17 cellular contexts compared by ENCODE assay signal in genomic region chr2:28320371-28320770, GRCh38.
DNase-seq lines count a peak whose midpoint lies in the region; ATAC-seq and TF ChIP-seq lines count a peak whose summit lies in the region.
"Had no signal": no experiment of that assay in that cellular context is flagged by ENCODE, and none has a peak within 500 bp of the region (broad histone marks: within the 10 kb centered on the region; RNA-seq: fewer than 3 reads in every experiment).

No MANE protein-coding gene starts in this region.

- in situ Hi-C loops in brain microvascular endothelial cell (cut with HindIII; ENCODE audit: low pct_ligation_motif_present, low sequenced_read_pairs) = no loop called here

- WGBS in hepatocyte (ENCODE audit: low lambda C conversion rate, missing lambda C conversion rate) = 81% methylated on average over 7 of the region's 7 CpGs

- H3K36me3 ChIP-seq in brain microvascular endothelial cell (replicated peaks) (no peaks in the 10 kb centered on the region), hepatocyte (replicated peaks; ENCODE audit: insufficient read depth, low read depth) (no peaks in the 10 kb centered on the region), osteoblast (ENCODE audit: insufficient read depth, low read length) (no peaks in the 10 kb centered on the region)

- CTCF ChIA-PET in CD4-positive, alpha-beta T cell (lab: Charles Lee) = no interaction called here
- CTCF ChIA-PET in GM10248 (lab: Yijun Ruan, JAX) = no interaction called here

- H3K4me3 Mint-ChIP-seq in stimulated activated effector memory CD8-positive, alpha-beta T cell treated with anti-CD3 and anti-CD28 coated beads, Interleukin-12 subunit alpha, Interleukin-12 subunit beta, amount 100 ng/mL, for 72 hours = no peak overlapping the region
- H3K4me3 Mint-ChIP-seq in CD4-positive, alpha-beta T cell = no peak overlapping the region
- H3K4me3 Mint-ChIP-seq: CD14-positive monocyte; CD8-positive, alpha-beta memory T cell; IgD-negative memory B cell had no signal

- no peaks in the 10 kb centered on the region for H3K79me2 ChIP-seq in hepatocyte
- no peaks in the 10 kb centered on the region for H3K79me2 ChIP-seq in osteoblast (ENCODE audit: insufficient read depth, low read length)

- H3K36me3 Mint-ChIP-seq in stimulated activated effector memory CD8-positive, alpha-beta T cell treated with anti-CD3 and anti-CD28 coated beads, Interleukin-12 subunit alpha, Interleukin-12 subunit beta, amount 100 ng/mL, for 72 hours = peaks cover 8% of the 10 kb centered on the region
- no peaks in the 10 kb centered on the region for H3K36me3 Mint-ChIP-seq in CD4-positive, alpha-beta T cell (ENCODE audit: low read depth)
- H3K36me3 Mint-ChIP-seq: IgD-negative memory B cell had no signal

- no peaks in the 10 kb centered on the region for H3K9me3 ChIP-seq in hepatocyte (ENCODE audit: low read depth)
- H3K9me3 ChIP-seq in osteoblast (ENCODE audit: low read depth, low read length) = no peaks in the 10 kb centered on the region
- H3K9me3 ChIP-seq in CD4-positive, alpha-beta T cell (ENCODE audit: control insufficient read depth, low read length) = no peaks in the 10 kb centered on the region
- H3K9me3 ChIP-seq: A549, Caco-2 had no signal

- no peaks in the 10 kb centered on the region for H3K27me3 Mint-ChIP-seq in CD4-positive, alpha-beta T cell
- H3K27me3 Mint-ChIP-seq: CD8-positive, alpha-beta memory T cell; IgD-negative memory B cell had no signal

- H3K27me3 ChIP-seq in brain microvascular endothelial cell (replicated peaks) (no peaks in the 10 kb centered on the region), hepatocyte (no peaks in the 10 kb centered on the region), osteoblast (ENCODE audit: insufficient read depth, low read length) (no peaks in the 10 kb centered on the region)
- H3K27me3 ChIP-seq in CD4-positive, alpha-beta T cell (ENCODE audit: control insufficient read depth, insufficient read depth, low read length) = no peaks in the 10 kb centered on the region

- POLR2A ChIA-PET in CD4-positive, alpha-beta T cell (lab: Charles Lee) = no interaction called here
- POLR2A ChIA-PET in GM10248 (lab: Yijun Ruan, JAX) = no interaction called here

- peak overlapping the region; percentile 45 for H3K27ac Mint-ChIP-seq in stimulated activated effector memory CD8-positive, alpha-beta T cell treated with anti-CD3 and anti-CD28 coated beads, Interleukin-12 subunit alpha, Interleukin-12 subunit beta, amount 100 ng/mL, for 72 hours
- no peak overlapping the region for H3K27ac Mint-ChIP-seq in CD4-positive, alpha-beta T cell
- H3K27ac Mint-ChIP-seq: IgD-negative memory B cell had no signal

- H3K4me1 Mint-ChIP-seq in stimulated activated effector memory CD8-positive, alpha-beta T cell treated with anti-CD3 and anti-CD28 coated beads, Interleukin-12 subunit alpha, Interleukin-12 subunit beta, amount 100 ng/mL, for 72 hours = peaks cover 17% of the 10 kb centered on the region
- H3K4me1 Mint-ChIP-seq in CD4-positive, alpha-beta T cell (ENCODE audit: low read depth) = no peaks in the 10 kb centered on the region
- H3K4me1 Mint-ChIP-seq: IgD-negative memory B cell had no signal

- ATAC-seq in stimulated activated effector memory CD8-positive, alpha-beta T cell treated with anti-CD3 and anti-CD28 coated beads, Interleukin-12 subunit alpha, Interleukin-12 subunit beta, amount 100 ng/mL, for 72 hours = no peak
- no peak for ATAC-seq in CD4-positive, alpha-beta T cell (ENCODE audit: poor library complexity)
- no peak for ATAC-seq in HG03378 (IDR thresholded peaks at IDR 0.05; ENCODE audit: unreplicated experiment)
- ATAC-seq: A549 had no signal

- H3K4me2 ChIP-seq in hepatocyte (no peak overlapping the region), osteoblast (ENCODE audit: insufficient read depth, low read length) (no peak overlapping the region)
- H3K4me2 ChIP-seq: A549 had no signal

- no peaks in the 10 kb centered on the region for H3K4me1 ChIP-seq in hepatocyte (ENCODE audit: insufficient read depth)
- peaks cover 16% of the 10 kb centered on the region for H3K4me1 ChIP-seq in osteoblast (ENCODE audit: insufficient read depth, low read length)

- no peak for DNase-seq in brain microvascular endothelial cell
- DNase-seq in hepatocyte (ENCODE audit: low spot score) = peak; percentile 1
- no peak for DNase-seq in osteoblast (ENCODE audit: insufficient read length, low spot score, missing footprints)
- no peak for DNase-seq in stimulated activated effector memory CD8-positive, alpha-beta T cell treated with anti-CD3 and anti-CD28 coated beads, Interleukin-12 subunit alpha, Interleukin-12 subunit beta, amount 100 ng/mL, for 72 hours (ENCODE audit: low spot score in 2 of 2)
- no peak for DNase-seq in CD4-positive, alpha-beta T cell
- no peak for DNase-seq in GM10248 (ENCODE audit: extremely low spot score)
- no peak for DNase-seq in MV-4-11 (lab: John Stamatoyannopoulos, UW)
- DNase-seq: Caco-2; CD8-positive, alpha-beta memory T cell; DND-41; GDM1; GM23248; H7 had no signal

- no peak overlapping the region for H3K4me3 ChIP-seq in brain microvascular endothelial cell (ENCODE audit: low read depth, low read length)
- H3K4me3 ChIP-seq in hepatocyte = no peak overlapping the region
- no peak overlapping the region for H3K4me3 ChIP-seq in osteoblast (ENCODE audit: insufficient read depth, low read length)
- H3K4me3 ChIP-seq: A549, GM23248 had no signal

- no peak overlapping the region for H2AFZ ChIP-seq in hepatocyte
- H2AFZ ChIP-seq in osteoblast (ENCODE audit: low read length) = no peak overlapping the region
- H2AFZ ChIP-seq: GM23248 had no signal

- H3K9me3 Mint-ChIP-seq in stimulated activated effector memory CD8-positive, alpha-beta T cell treated with anti-CD3 and anti-CD28 coated beads, Interleukin-12 subunit alpha, Interleukin-12 subunit beta, amount 100 ng/mL, for 72 hours = no peaks in the 10 kb centered on the region
- no peaks in the 10 kb centered on the region for H3K9me3 Mint-ChIP-seq in CD4-positive, alpha-beta T cell
- H3K9me3 Mint-ChIP-seq: CD14-positive monocyte; CD8-positive, alpha-beta memory T cell; IgD-negative memory B cell had no signal

- H3K27ac ChIP-seq in brain microvascular endothelial cell (peak overlapping the region; percentile 61), hepatocyte (no peak overlapping the region), osteoblast (ENCODE audit: low read depth, low read length) (peak overlapping the region; percentile 62)
- no peak overlapping the region for H3K27ac ChIP-seq in CD4-positive, alpha-beta T cell (ENCODE audit: low read depth, low read length)
- H3K27ac ChIP-seq: GM23248 had no signal

- no peaks in the 10 kb centered on the region for H4K20me1 ChIP-seq in hepatocyte (ENCODE audit: insufficient read depth, poor library complexity, severe bottlenecking)
- no peaks in the 10 kb centered on the region for H4K20me1 ChIP-seq in osteoblast (ENCODE audit: insufficient read depth, low read length)

- TF ChIP-seq CTCF in brain microvascular endothelial cell (IDR thresholded peaks at IDR 0.05; ENCODE audit: low read depth, low read length, missing control alignments) (no peak), hepatocyte (IDR thresholded peaks at IDR 0.05; ENCODE audit: poor library complexity) (no peak), osteoblast (IDR thresholded peaks at IDR 0.05; ENCODE audit: extremely low read depth, low read depth, low read length) (no peak), GM10248 (IDR thresholded peaks at IDR 0.05; ENCODE audit: control extremely low read depth, extremely low read depth, low read depth, missing control alignments) (no peak)
- no peak for TF ChIP-seq CTCF in CD4-positive, alpha-beta T cell (IDR thresholded peaks at IDR 0.05)

- no peaks in the 10 kb centered on the region for H3K9me2 ChIP-seq in hepatocyte (replicated peaks; ENCODE audit: insufficient read depth)

- intact Hi-C loops in CD4-positive, alpha-beta T cell (cut with DNase I, micrococcal nuclease) = no loop called here

Comparison
In these comparisons a context has a peak if more than half of its experiments do, and no peak if none do; other contexts are left out.
1. H3K27ac ChIP-seq: peak in brain microvascular endothelial cell (single experiment) and osteoblast (single experiment); none in hepatocyte (single experiment) and CD4-positive, alpha-beta T cell (single experiment).